ENCODE assay signal across 13 cellular contexts in genomic region chr7:150446288-150446938, GRCh38. TPM values are rescaled to one million over a fixed set of nuclear protein-coding genes. Genes with fewer than 3 reads are reported as not detected.
DNase-seq lines count a peak whose midpoint lies in the region; FAIRE-seq and TF ChIP-seq lines count a peak whose summit lies in the region.
"Had no signal": no experiment of that assay in that cellular context is flagged by ENCODE, and none has a peak within 500 bp of the region (broad histone marks: within the 10 kb centered on the region; RNA-seq: fewer than 3 reads in every experiment).

No MANE protein-coding gene starts in this region.

- DNase-seq in stimulated activated CD4-positive, alpha-beta T cell treated with anti-CD3 and anti-CD28 coated beads, Interleukin-4, amount 100 ng/mL, for 24 hours = peak; percentile 32
- DNase-seq in stimulated activated CD4-positive, alpha-beta T cell treated with anti-CD3 and anti-CD28 coated beads, Interleukin-2, amount 100 ng/mL, for 24 hours = no peak
- DNase-seq in RPMI8226 (peak; percentile 51), H1 (ENCODE audit: low read depth in 1 of 2, low spot score in 2 of 2) (no peak), inferior parietal cortex (ENCODE audit: extremely low spot score) (no peak), NCI-H146 treated with DMSO at 0.1 percent for 48 hours (lab: John Stamatoyannopoulos, UW; ENCODE audit: unreplicated experiment) (no peak), osteoblast (ENCODE audit: insufficient read length, low spot score, missing footprints) (no peak), activated gamma-delta T cell (lab: John Stamatoyannopoulos, UW) (no peak)
- DNase-seq: foreskin keratinocyte, NCI-H524 treated with DMSO at 0.1 percent for 48 hours, right cardiac atrium had no signal

- H2AFZ ChIP-seq in H1 (ENCODE audit: low read length) (no peak overlapping the region), osteoblast (ENCODE audit: low read length) (no peak overlapping the region)
- H2AFZ ChIP-seq: GM23338 had no signal

- FAIRE-seq in H1 (lab: Jason Lieb, UNC) = no peak
- FAIRE-seq: GM12892 had no signal

- TF ChIP-seq POLR2A in H1 (IDR thresholded peaks at IDR 0.05; ENCODE audit: control extremely low read depth in 1 of 2, low read depth in 2 of 2, low read length in 2 of 2) = no peak

- CTCF ChIA-PET in H1 (lab: Charles Lee; ENCODE audit: partially characterized antibody) = interaction anchor here (0.6 to 3.4 kb wide), 7 partner anchors 18 to 310 kb away, joined by 3 to 12 read pairs (median 4); no protein-coding TSS in a partner anchor

- POLR2A ChIA-PET in H1 (lab: Charles Lee; ENCODE audit: partially characterized antibody) = no interaction called here

- no peak overlapping the region for H2BK120ac ChIP-seq in H1 (replicated peaks; ENCODE audit: low read depth, low read length)

- H4K5ac ChIP-seq in H1 (ENCODE audit: insufficient read length, low read depth, low read length) = no peak overlapping the region

- H2BK12ac ChIP-seq in H1 (ENCODE audit: low read depth, low read length) = no peak overlapping the region

- H3K9ac ChIP-seq in H1 (replicated peaks in 1 of 4; ENCODE audit: extremely low read depth in 1 of 4, low read depth in 3 of 4, low read length in 3 of 4) = no peak overlapping the region

- no peak for TF ChIP-seq RAD21 in H1 (IDR thresholded peaks at IDR 0.05 in 1 of 2, conservative IDR thresholded peaks at IDR 0.05 in 1 of 2; ENCODE audit: low read depth in 2 of 2, low read length in 2 of 2)

- H3K9me3 ChIP-seq in H1 (ENCODE audit: insufficient read depth in 2 of 2, low read depth in 1 of 2, low read length in 1 of 2) = peaks cover 3 to 4% of the 10 kb centered on the region in 2 experiments; a peak in 1 of 4 replicates
- H3K9me3 ChIP-seq in osteoblast (ENCODE audit: low read depth, low read length) = no peaks in the 10 kb centered on the region

- H3K4me2 ChIP-seq in H1 (ENCODE audit: insufficient read depth in 1 of 2, low read depth in 2 of 2, low read length in 2 of 2) (no peak overlapping the region), osteoblast (ENCODE audit: insufficient read depth, low read length) (no peak overlapping the region)
- H3K4me2 ChIP-seq: GM23338 had no signal

- H3K79me2 ChIP-seq in H1 (ENCODE audit: control insufficient read depth in 1 of 2, insufficient read depth in 2 of 2, low read length in 2 of 2) (no peaks in the 10 kb centered on the region), osteoblast (ENCODE audit: insufficient read depth, low read length) (no peaks in the 10 kb centered on the region)

- TF ChIP-seq CTCF in H1 (IDR thresholded peaks at IDR 0.05; ENCODE audit: control extremely low read depth in 1 of 3, insufficient read depth in 1 of 3, low read depth in 1 of 3, low read length in 3 of 3) (no peak), osteoblast (IDR thresholded peaks at IDR 0.05; ENCODE audit: extremely low read depth, low read depth, low read length) (no peak)

- no peak overlapping the region for H3K23ac ChIP-seq in H1 (ENCODE audit: insufficient read length)

- H3K4ac ChIP-seq in H1 (replicated peaks; ENCODE audit: insufficient read length, low read depth, low read length) = no peak overlapping the region

- peaks cover 0 to 12% (median 4%) of the 10 kb centered on the region in 4 experiments; a peak in 4 of 7 replicates for H3K27me3 ChIP-seq in H1 (replicated peaks in 1 of 4; ENCODE audit: control insufficient read depth in 3 of 4, extremely low read depth in 1 of 4, insufficient read depth in 3 of 4, low read length in 3 of 4)
- peaks cover 6% of the 10 kb centered on the region for H3K27me3 ChIP-seq in osteoblast (ENCODE audit: insufficient read depth, low read length)

- H2BK15ac ChIP-seq in H1 (ENCODE audit: low read length) = no peak overlapping the region

- H3K14ac ChIP-seq in H1 (ENCODE audit: insufficient read length) = no peak overlapping the region

- no peak overlapping the region for H2BK5ac ChIP-seq in H1 (ENCODE audit: low read depth, low read length)

- no peaks in the 10 kb centered on the region for H3K79me1 ChIP-seq in H1 (ENCODE audit: low read depth, low read length)

- H3K4me1 ChIP-seq in H1 (replicated peaks in 1 of 4; ENCODE audit: control insufficient read depth in 3 of 4, insufficient read depth in 4 of 4, low read length in 3 of 4) = peaks cover 2 to 5% (median 3%) of the 10 kb centered on the region in 4 experiments; a peak in 4 of 7 replicates
- H3K4me1 ChIP-seq in osteoblast (ENCODE audit: insufficient read depth, low read length) = no peaks in the 10 kb centered on the region
- H3K4me1 ChIP-seq: foreskin keratinocyte had no signal

- H3K27ac ChIP-seq in H1 (ENCODE audit: low read depth, low read length) (no peak overlapping the region), osteoblast (ENCODE audit: low read depth, low read length) (no peak overlapping the region)
- H3K27ac ChIP-seq: foreskin keratinocyte had no signal

- no peak overlapping the region for H2BK20ac ChIP-seq in H1 (ENCODE audit: low read length)

- no peaks in the 10 kb centered on the region for H3K36me3 ChIP-seq in H1 (ENCODE audit: control insufficient read depth in 2 of 4, insufficient read depth in 4 of 4, low read length in 3 of 4)
- H3K36me3 ChIP-seq in osteoblast (ENCODE audit: insufficient read depth, low read length) = no peaks in the 10 kb centered on the region

- H4K20me1 ChIP-seq in H1 (replicated peaks in 1 of 2; ENCODE audit: control insufficient read depth in 1 of 2, insufficient read depth in 2 of 2, low read length in 2 of 2) = no peaks in the 10 kb centered on the region
- H4K20me1 ChIP-seq in osteoblast (ENCODE audit: insufficient read depth, low read length) = no peaks in the 10 kb centered on the region

- no peak overlapping the region for H4K8ac ChIP-seq in H1 (ENCODE audit: extremely low read depth, insufficient read depth, low read length)

- H4K91ac ChIP-seq in H1 (replicated peaks; ENCODE audit: insufficient read length, low read length) = no peak overlapping the region

- no peak overlapping the region for H2AK5ac ChIP-seq in H1 (ENCODE audit: low read depth, low read length)

- no peaks in the 10 kb centered on the region for H3K23me2 ChIP-seq in H1 (ENCODE audit: low read depth, low read length)

- H3K4me3 ChIP-seq in H1 (ENCODE audit: extremely low read depth in 1 of 4, insufficient read depth in 2 of 4, low read depth in 3 of 4, low read length in 4 of 4) = no peak overlapping the region
- H3K4me3 ChIP-seq in osteoblast (ENCODE audit: insufficient read depth, low read length) = no peak overlapping the region
- H3K4me3 ChIP-seq: GM23338 had no signal

- H3K18ac ChIP-seq in H1 (ENCODE audit: extremely low read depth, low read length) = no peak overlapping the region

- no peak for TF ChIP-seq EP300 in H1 (IDR thresholded peaks at IDR 0.05; ENCODE audit: borderline replicate concordance in 1 of 2, low read depth in 2 of 2, low read length in 2 of 2)

- WGBS in H1 (ENCODE audit: extremely low coverage in 1 of 2, insufficient coverage in 1 of 2, insufficient read length in 1 of 2, insufficient replicate concordance in 2 of 2, low coverage in 1 of 2, low lambda C conversion rate in 2 of 2, missing lambda C conversion rate in 1 of 2), 2 experiments = 91% methylated on average over 2 of the region's 2 CpGs; no CpG with 5 or more reads in 1 of the 2 experiments

- H3K56ac ChIP-seq in H1 (replicated peaks; ENCODE audit: insufficient read length, low read depth, low read length) = peak overlapping the region; percentile 47

TF ChIP-seq in H1, 55 proteins besides CTCF, POLR2A, EP300 and RAD21:
- TF ChIP-seq BCL11A (IDR thresholded peaks at IDR 0.05; ENCODE audit: low read depth in 2 of 2, low read length in 2 of 2) = no peak
- no peak for TF ChIP-seq FOSL1 (IDR thresholded peaks at IDR 0.05; ENCODE audit: insufficient read depth, low read depth, low read length)
- no peak for TF ChIP-seq NRF1 (IDR thresholded peaks at IDR 0.05; ENCODE audit: low read depth, low read length)
TF ChIP-seq in H1: peak in this region for 0.

RNA-seq across cellular contexts. Expression of gene GIMAP8, which starts 4.0 kb away (rescaled TPM):
- total RNA-seq in H1 (2021; fragmentation: NEBNext Ultra II Directional; extraction: Animal tissue kit (Norgen Biotek cat#: 25700)) = not detected in 2 replicates
- polyA plus RNA-seq in H1 (2011; rRNA removed) = not detected in 2 replicates
- not detected for polyA plus RNA-seq in H1 (2011; cell fraction: cytosol; rRNA removed)
- polyA plus RNA-seq in H1 (2011; cell fraction: nucleus; rRNA removed) = not detected
- polyA plus RNA-seq in H1 (2012, experiment 1 of 2) = not detected in 4 replicates
- not detected for polyA plus RNA-seq in H1 (2012, experiment 2 of 2)
- not detected for polyA plus RNA-seq in H1 (2013, experiment 1 of 2)
- 0.02 TPM for polyA plus RNA-seq in H1 (2013, experiment 2 of 2)
- polyA minus RNA-seq in H1 (2011; rRNA and poly(A)+ RNA removed) = not detected in 2 replicates
- polyA minus RNA-seq in H1 (2011; cell fraction: cytosol; rRNA and poly(A)+ RNA removed) = not detected
- 0.20 TPM for polyA minus RNA-seq in H1 (2011; cell fraction: nucleus; rRNA and poly(A)+ RNA removed)
- total RNA-seq in osteoblast = not detected in 2 replicates
- total RNA-seq: GM23338 had no signal

Comparison
In these comparisons a context has a peak if more than half of its experiments do, and no peak if none do; other contexts are left out.
1. DNase-seq: peak in stimulated activated CD4-positive, alpha-beta T cell treated with anti-CD3 and anti-CD28 coated beads, Interleukin-4, amount 100 ng/mL, for 24 hours (single experiment) and RPMI8226 (single experiment); none in stimulated activated CD4-positive, alpha-beta T cell treated with anti-CD3 and anti-CD28 coated beads, Interleukin-2, amount 100 ng/mL, for 24 hours (0 of 2), H1 (0 of 2), inferior parietal cortex (single experiment), NCI-H146 treated with DMSO at 0.1 percent for 48 hours (single experiment), osteoblast (single experiment) and activated gamma-delta T cell (single experiment).